ENCODE assay signal across 15 cellular contexts in the genomic region with DNA sequence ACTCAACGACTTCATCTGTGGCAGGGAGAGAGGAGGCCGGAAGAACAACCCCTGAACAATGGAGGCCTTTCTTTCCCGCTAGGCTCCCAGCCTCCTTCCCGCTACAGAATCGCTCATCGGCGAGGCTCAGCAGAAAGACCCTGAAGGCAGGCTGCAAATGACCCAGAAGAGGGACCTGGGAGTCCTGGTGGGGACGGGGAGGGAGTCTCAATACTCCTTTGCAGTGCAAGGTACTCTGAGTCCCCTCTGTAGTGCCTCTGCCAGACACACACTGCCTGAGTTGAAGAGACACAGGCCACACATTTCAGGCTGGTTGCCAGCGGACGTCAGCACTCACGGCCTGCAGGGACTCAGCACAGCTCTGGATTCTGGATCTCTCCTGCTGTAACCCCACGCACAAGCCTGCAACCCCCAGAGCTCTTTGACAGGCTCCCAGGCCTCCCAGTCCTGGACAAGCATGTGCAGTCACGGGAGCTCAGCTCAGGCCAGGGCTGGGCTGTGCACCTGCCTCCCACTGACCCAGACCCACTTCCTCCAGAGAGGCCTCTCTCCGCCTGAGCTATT. TPM values are rescaled to one million over a fixed set of nuclear protein-coding genes. Genes with fewer than 3 reads are reported as not detected.
DNase-seq lines count a peak whose midpoint lies in the region; ATAC-seq and TF ChIP-seq lines count a peak whose summit lies in the region.
"Had no signal": no experiment of that assay in that cellular context is flagged by ENCODE, and none has a peak within 500 bp of the region (broad histone marks: within the 10 kb centered on the region; RNA-seq: fewer than 3 reads in every experiment).

No MANE protein-coding gene starts in this region.

- 78 to 84% methylated on average over 14 of the region's 14 CpGs for WGBS in sigmoid colon, 2 donors

- TF ChIP-seq EP300 in sigmoid colon (IDR thresholded peaks at IDR 0.05): peak; percentile 95 to 99 (median 98)

- no peaks in the 10 kb centered on the region for H3K9me3 ChIP-seq in sigmoid colon
- H3K9me3 ChIP-seq: prostate gland had no signal

- intact Hi-C loops in left colon (cut with DNase I, micrococcal nuclease): no loop called here
- intact Hi-C loops in sigmoid colon (cut with DNase I): loop anchor here (1.0 to 2.0 kb wide), 2 partner anchors 23 to 30 kb away; a partner anchor contains a TSS

- peak; percentile 8 to 21 for TF ChIP-seq POLR2A in sigmoid colon (IDR thresholded peaks at IDR 0.05)

- peaks cover 0 to 99% (median 97%) of the 10 kb centered on the region in 4 donors for H3K4me1 ChIP-seq in sigmoid colon

- no peak for TF ChIP-seq CTCF in coronary artery (IDR thresholded peaks at IDR 0.05)
- TF ChIP-seq CTCF in sigmoid colon (IDR thresholded peaks at IDR 0.05): no peak
- TF ChIP-seq CTCF in omental fat pad (IDR thresholded peaks at IDR 0.05): no peak

- ATAC-seq in left colon (peak; percentile 15), omental fat pad (ENCODE audit: low FRiP score) (no peak), GM21723 (IDR thresholded peaks at IDR 0.05; ENCODE audit: unreplicated experiment) (no peak)
- ATAC-seq: effector memory CD8-positive, alpha-beta T cell had no signal

- H3K4me3 ChIP-seq in coronary artery: no peak overlapping the region
- no peak overlapping the region for H3K4me3 ChIP-seq in sigmoid colon
- H3K4me3 ChIP-seq: prostate gland had no signal

- no peaks in the 10 kb centered on the region for H3K27me3 ChIP-seq in sigmoid colon

- DNase-seq in ELF-1 (ENCODE audit: low read depth, low spot score) (peak; percentile 53), coronary artery (ENCODE audit: low spot score) (no peak), left colon (peak in 1 of 2 donors; percentile 89), sigmoid colon (peak; percentile 99), omental fat pad (ENCODE audit: low spot score) (no peak), NCI-H2196 treated with DMSO at 0.1 percent for 48 hours (lab: John Stamatoyannopoulos, UW; ENCODE audit: unreplicated experiment) (no peak), SIG-M5 (lab: John Stamatoyannopoulos, UW) (no peak)
- DNase-seq: activated CD4-positive, alpha-beta T cell treated with anti-CD3 and anti-CD28 coated beads for 4 hours; activated naive CD4-positive, alpha-beta T cell treated with anti-CD3 and anti-CD28 coated beads, Interleukin-2, amount 10 ng/mL, durations not matched to agents 7 days and 5 days; effector memory CD8-positive, alpha-beta T cell; Karpas-422; NCI-H226 had no signal

- peaks cover 7 to 38% (median 26%) of the 10 kb centered on the region in 4 donors for H3K36me3 ChIP-seq in sigmoid colon
- H3K36me3 ChIP-seq: prostate gland had no signal

- H3K27ac ChIP-seq in coronary artery: peak overlapping the region; percentile 39 to 77
- H3K27ac ChIP-seq in sigmoid colon: peak overlapping the region; percentile 86 to 97 (median 92)
- H3K27ac ChIP-seq: prostate gland had no signal

RNA-seq across cellular contexts. Expression of a gene that starts 6.1 kb away (rescaled TPM):
- under 1 TPM in 1 of 2 donors, not detected in 1; 0.31 TPM for total RNA-seq in left colon
- 1 to 10 TPM in 1 of 4 donors, under 1 TPM in 2, not detected in 1; 0.36 to 1.4 (median 0.66) TPM for total RNA-seq in sigmoid colon
- under 1 TPM in 2 of 3 donors, not detected in 1; 0.48 to 0.60 TPM for polyA plus RNA-seq in sigmoid colon
- not detected for total RNA-seq in omental fat pad
- total RNA-seq: H1, prostate gland had no signal

RNA-seq across cellular contexts. Expression of a gene that starts 23.3 kb away (rescaled TPM):
- total RNA-seq in left colon (10 to 100 TPM in 1 of 2 donors, 1 to 10 TPM in 1; 9.2 to 50.2 TPM), sigmoid colon (100 to 1,000 TPM; 125 to 357 (median 195) TPM), omental fat pad (10 to 100 TPM in 3 of 4 donors, 1 to 10 TPM in 1; 9.7 to 97.3 (median 22.4) TPM)
- 10 to 100 TPM in 2 of 3 donors, 1 to 10 TPM in 1; 3.2 to 40.6 (median 17.4) TPM for polyA plus RNA-seq in sigmoid colon

RNA-seq across cellular contexts. Expression of a gene that starts 49.2 kb away (rescaled TPM):
- 1 to 10 TPM; 8.5 to 9.0 TPM for total RNA-seq in left colon
- 1 to 10 TPM; 5.6 to 8.6 (median 7.9) TPM for total RNA-seq in sigmoid colon
- polyA plus RNA-seq in sigmoid colon: 1 to 10 TPM; 1.4 to 6.5 (median 1.8) TPM
- total RNA-seq in omental fat pad: 10 to 100 TPM in 1 of 4 donors, 1 to 10 TPM in 3; 4.4 to 11.7 (median 5.1) TPM

Comparison
In these comparisons a context has a peak if more than half of its experiments do, and no peak if none do; other contexts are left out.
1. DNase-seq: peak in ELF-1 (single experiment) and sigmoid colon (single experiment); none in coronary artery (single experiment), omental fat pad (single experiment), NCI-H2196 treated with DMSO at 0.1 percent for 48 hours (single experiment) and SIG-M5 (single experiment).